In the genomic region with DNA sequence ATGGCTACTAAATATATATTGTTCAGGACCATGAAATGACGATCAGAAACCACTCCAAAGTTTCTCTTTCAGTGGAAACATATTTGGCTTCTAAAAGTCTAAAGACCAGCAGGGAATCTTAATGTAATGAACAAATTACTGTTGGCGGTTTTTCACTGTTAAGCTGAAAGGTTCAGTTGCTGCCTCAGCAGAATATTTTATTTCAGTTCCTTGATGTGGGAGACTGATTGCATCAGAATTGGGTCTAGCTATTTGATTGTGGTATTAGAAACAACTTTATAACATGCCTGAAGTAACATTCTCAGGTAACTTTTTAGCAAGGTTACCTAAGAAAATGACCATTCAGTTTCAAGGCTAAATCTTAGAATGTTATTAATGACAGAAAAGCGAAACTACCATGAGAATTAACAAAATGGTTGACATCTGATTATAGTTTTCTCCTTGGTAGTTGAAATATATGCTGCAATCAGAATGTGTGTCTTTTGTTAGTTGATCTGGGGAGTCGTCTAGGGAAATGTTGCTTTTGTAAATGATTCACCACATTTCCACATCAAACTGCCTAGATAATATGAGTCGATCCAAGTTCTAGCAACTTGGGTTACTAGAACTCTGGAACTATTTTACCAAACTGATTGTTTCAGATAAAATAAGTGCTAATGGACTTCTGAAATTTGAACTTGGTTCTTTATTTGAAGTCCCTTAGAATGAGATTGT, we compare ENCODE assay signal across 14 cellular contexts.
A peak's percentile ranks its signal among the peaks of the same experiment; 100 is the strongest.
DNase-seq lines count a peak whose midpoint lies in the region; ATAC-seq, FAIRE-seq and TF ChIP-seq lines count a peak whose summit lies in the region.
"Had no signal": no experiment of that assay in that cellular context is flagged by ENCODE, and none has a peak within 500 bp of the region (broad histone marks: within the 10 kb centered on the region; RNA-seq: fewer than 3 reads in every experiment).

No MANE protein-coding gene starts in this region.

- no peak overlapping the region for H3K9ac ChIP-seq in OCI-LY3 (ENCODE audit: low read length)
- no peak overlapping the region for H3K9ac ChIP-seq in H1 (replicated peaks in 1 of 4; ENCODE audit: extremely low read depth in 1 of 4, low read depth in 3 of 4, low read length in 3 of 4)
- peak overlapping the region; percentile 84 for H3K9ac ChIP-seq in mesenchymal stem cell (ENCODE audit: low read length)

- H4K91ac ChIP-seq in H1 (replicated peaks; ENCODE audit: insufficient read length, low read length) (no peak overlapping the region), mesenchymal stem cell (ENCODE audit: low read length) (no peak overlapping the region)

- H3K79me2 ChIP-seq in OCI-LY3 (ENCODE audit: low read length) (no peaks in the 10 kb centered on the region), H1 (ENCODE audit: control insufficient read depth in 1 of 2, insufficient read depth in 2 of 2, low read length in 2 of 2) (no peaks in the 10 kb centered on the region)

- TF ChIP-seq CTCF in OCI-LY3 (IDR thresholded peaks at IDR 0.05; ENCODE audit: low read depth, low read length) (no peak), H1 (IDR thresholded peaks at IDR 0.05; ENCODE audit: control extremely low read depth in 1 of 3, insufficient read depth in 1 of 3, low read depth in 1 of 3, low read length in 3 of 3) (no peak), Peyer's patch (IDR thresholded peaks at IDR 0.05) (no peak)

- no peak for TF ChIP-seq RAD21 in H1 (IDR thresholded peaks at IDR 0.05 in 1 of 2, conservative IDR thresholded peaks at IDR 0.05 in 1 of 2; ENCODE audit: low read depth in 2 of 2, low read length in 2 of 2)

- H2AFZ ChIP-seq in OCI-LY3 (ENCODE audit: low read depth, low read length) (peak overlapping the region; percentile 74), H1 (ENCODE audit: low read length) (no peak overlapping the region), mesenchymal stem cell (ENCODE audit: low read depth, low read length) (no peak overlapping the region)

- DNase-seq in EH (ENCODE audit: low read depth) = peak; percentile 65
- no peak for DNase-seq in H1 (ENCODE audit: low read depth in 1 of 2, low spot score in 2 of 2)
- DNase-seq in mesenchymal stem cell = no peak
- no peak for DNase-seq in Peyer's patch
- no peak for DNase-seq in posterior vena cava (ENCODE audit: low spot score)
- DNase-seq in stimulated activated CD4-positive, alpha-beta T cell treated with anti-CD3 and anti-CD28 coated beads, Interleukin-2, amount 100 ng/mL, for 24 hours = no peak
- DNase-seq: activated CD4-positive, alpha-beta memory T cell treated with anti-CD3 and anti-CD28 coated beads for 36 hours; activated effector memory CD4-positive, alpha-beta T cell treated with anti-CD3 and anti-CD28 coated beads, Interleukin-2, amount 50 U/mL, for 16 hours; Caco-2; NCI-H2171 had no signal

- H2BK20ac ChIP-seq in H1 (ENCODE audit: low read length) = 0 out of 2 replicates have a peak overlapping the region, but pooled peaks have one; percentile 43

- H3K9me3 ChIP-seq in OCI-LY3 (ENCODE audit: insufficient read depth, low read length) (no peaks in the 10 kb centered on the region), H1 (ENCODE audit: insufficient read depth in 2 of 2, low read depth in 1 of 2, low read length in 1 of 2) (0 out of 4 replicates have a peak, but pooled peaks cover 3% of the 10 kb centered on the region in 2 experiments), mesenchymal stem cell (ENCODE audit: control insufficient read depth, low read length) (peaks cover 5% of the 10 kb centered on the region), Peyer's patch (no peaks in the 10 kb centered on the region)
- H3K9me3 ChIP-seq: Caco-2 had no signal

- WGBS in H1 (ENCODE audit: extremely low coverage in 1 of 2, insufficient coverage in 1 of 2, insufficient read length in 1 of 2, insufficient replicate concordance in 2 of 2, low coverage in 1 of 2, low lambda C conversion rate in 2 of 2, missing lambda C conversion rate in 1 of 2), 2 experiments = 83% methylated on average over 5 of the region's 5 CpGs; no CpG with 5 or more reads in 1 of the 2 experiments
- whole genome bisulfite sequencing in mesenchymal stem cell = 100% methylated on average over 2 of the region's 5 CpGs

- H4K8ac ChIP-seq in H1 (ENCODE audit: extremely low read depth, insufficient read depth, low read length) (no peak overlapping the region), mesenchymal stem cell (ENCODE audit: low read length) (no peak overlapping the region)

- H3K27me3 ChIP-seq in OCI-LY3 (ENCODE audit: low read depth, low read length) (no peaks in the 10 kb centered on the region), H1 (replicated peaks in 1 of 4; ENCODE audit: control insufficient read depth in 3 of 4, extremely low read depth in 1 of 4, insufficient read depth in 3 of 4, low read length in 3 of 4) (no peaks in the 10 kb centered on the region), mesenchymal stem cell (ENCODE audit: control insufficient read depth in 1 of 2, insufficient read depth in 1 of 2, low read length in 2 of 2) (no peaks in the 10 kb centered on the region), Peyer's patch (no peaks in the 10 kb centered on the region)

- H2BK5ac ChIP-seq in H1 (ENCODE audit: low read depth, low read length) = no peak overlapping the region
- no peak overlapping the region for H2BK5ac ChIP-seq in mesenchymal stem cell (ENCODE audit: low read depth, low read length, poor library complexity, severe bottlenecking)

- POLR2A ChIA-PET in H1 (lab: Charles Lee; ENCODE audit: partially characterized antibody) = no interaction called here

- no peak for FAIRE-seq in H1 (lab: Jason Lieb, UNC)

- H3K23me2 ChIP-seq in H1 (ENCODE audit: low read depth, low read length) = no peaks in the 10 kb centered on the region

- no peaks in the 10 kb centered on the region for H3K79me1 ChIP-seq in H1 (ENCODE audit: low read depth, low read length)
- no peaks in the 10 kb centered on the region for H3K79me1 ChIP-seq in mesenchymal stem cell (replicated peaks; ENCODE audit: low read length, poor library complexity, severe bottlenecking)

- TF ChIP-seq EP300 in H1 (IDR thresholded peaks at IDR 0.05; ENCODE audit: borderline replicate concordance in 1 of 2, low read depth in 2 of 2, low read length in 2 of 2) = no peak

- H4K20me1 ChIP-seq in OCI-LY3 (ENCODE audit: insufficient read depth, low read length) (no peaks in the 10 kb centered on the region), H1 (replicated peaks in 1 of 2; ENCODE audit: control insufficient read depth in 1 of 2, insufficient read depth in 2 of 2, low read length in 2 of 2) (no peaks in the 10 kb centered on the region)

- H2BK15ac ChIP-seq in H1 (ENCODE audit: low read length) = no peak overlapping the region
- no peak overlapping the region for H2BK15ac ChIP-seq in mesenchymal stem cell (ENCODE audit: low read depth, poor library complexity, severe bottlenecking)

- H2BK12ac ChIP-seq in H1 (ENCODE audit: low read depth, low read length) = no peak overlapping the region
- no peak overlapping the region for H2BK12ac ChIP-seq in mesenchymal stem cell (ENCODE audit: low read length in 2 of 2)

- H3K4me1 ChIP-seq in OCI-LY3 (ENCODE audit: low read length) (peaks cover 28% of the 10 kb centered on the region), H1 (replicated peaks in 1 of 4; ENCODE audit: control insufficient read depth in 3 of 4, insufficient read depth in 4 of 4, low read length in 3 of 4) (no peaks in the 10 kb centered on the region), mesenchymal stem cell (ENCODE audit: control insufficient read depth, insufficient read depth, low read depth, low read length) (no peaks in the 10 kb centered on the region), Peyer's patch (no peaks in the 10 kb centered on the region)
- H3K4me1 ChIP-seq: Caco-2 had no signal

- no peak for TF ChIP-seq POLR2A in H1 (IDR thresholded peaks at IDR 0.05; ENCODE audit: control extremely low read depth in 1 of 2, low read depth in 2 of 2, low read length in 2 of 2)
- TF ChIP-seq POLR2A in Peyer's patch (IDR thresholded peaks at IDR 0.05) = no peak

- H3K14ac ChIP-seq in H1 (ENCODE audit: insufficient read length) (no peak overlapping the region), mesenchymal stem cell (ENCODE audit: low read length in 2 of 2) (no peak overlapping the region)

- H3K23ac ChIP-seq in H1 (ENCODE audit: insufficient read length) (no peak overlapping the region), mesenchymal stem cell (ENCODE audit: low read length in 2 of 2) (no peak overlapping the region)

- H3K4me2 ChIP-seq in OCI-LY3 (ENCODE audit: low read length) (peak overlapping the region; percentile 33), H1 (ENCODE audit: insufficient read depth in 1 of 2, low read depth in 2 of 2, low read length in 2 of 2) (no peak overlapping the region), mesenchymal stem cell (ENCODE audit: low read length, poor library complexity, severe bottlenecking) (no peak overlapping the region)

- no peak overlapping the region for H3K56ac ChIP-seq in H1 (replicated peaks; ENCODE audit: insufficient read length, low read depth, low read length)

- intact Hi-C loops in posterior vena cava (cut with DNase I) = no loop called here

- ATAC-seq in HG02981 (IDR thresholded peaks at IDR 0.05; ENCODE audit: unreplicated experiment) = no peak
- ATAC-seq: sciatic nerve had no signal

- H2AK5ac ChIP-seq in H1 (ENCODE audit: low read depth, low read length) (no peak overlapping the region), mesenchymal stem cell (ENCODE audit: low read length, severe bottlenecking) (no peak overlapping the region)

- H3K4me3 ChIP-seq in OCI-LY3 (ENCODE audit: low read length) = no peak overlapping the region
- H3K4me3 ChIP-seq in H1 (ENCODE audit: extremely low read depth in 1 of 4, insufficient read depth in 2 of 4, low read depth in 3 of 4, low read length in 4 of 4) = no peak overlapping the region
- H3K4me3 ChIP-seq in mesenchymal stem cell (ENCODE audit: insufficient read depth in 1 of 2, low read depth in 1 of 2, low read length in 2 of 2) = peak overlapping the region in 1 of 2 experiments; percentile 62
- no peak overlapping the region for H3K4me3 ChIP-seq in Peyer's patch

- CTCF ChIA-PET in H1 (lab: Charles Lee; ENCODE audit: partially characterized antibody) = no interaction called here

- H3K36me3 ChIP-seq in OCI-LY3 (replicated peaks; ENCODE audit: low read depth, low read length) (no peaks in the 10 kb centered on the region), H1 (ENCODE audit: control insufficient read depth in 2 of 4, insufficient read depth in 4 of 4, low read length in 3 of 4) (no peaks in the 10 kb centered on the region), mesenchymal stem cell (ENCODE audit: control insufficient read depth in 1 of 2, insufficient read depth in 2 of 2, low read depth in 1 of 2, low read length in 2 of 2) (peaks cover 0 to 42% of the 10 kb centered on the region in 2 experiments), Peyer's patch (no peaks in the 10 kb centered on the region)

- no peak overlapping the region for H3K4ac ChIP-seq in H1 (replicated peaks; ENCODE audit: insufficient read length, low read depth, low read length)
- H3K4ac ChIP-seq in mesenchymal stem cell (ENCODE audit: low read depth in 1 of 2, low read length in 2 of 2) = no peak overlapping the region

- H3K27ac ChIP-seq in OCI-LY3 (ENCODE audit: low read length) (no peak overlapping the region), H1 (ENCODE audit: low read depth, low read length) (no peak overlapping the region), mesenchymal stem cell (ENCODE audit: low read length, poor library complexity, severe bottlenecking) (peak overlapping the region; percentile 23), Peyer's patch (no peak overlapping the region)
- H3K27ac ChIP-seq: epithelial cell of prostate had no signal

- no peak overlapping the region for H4K5ac ChIP-seq in H1 (ENCODE audit: insufficient read length, low read depth, low read length)

- H3K18ac ChIP-seq in H1 (ENCODE audit: extremely low read depth, low read length) (no peak overlapping the region), mesenchymal stem cell (ENCODE audit: low read depth in 1 of 2, low read length in 2 of 2) (no peak overlapping the region)

- H2BK120ac ChIP-seq in H1 (replicated peaks; ENCODE audit: low read depth, low read length) (no peak overlapping the region), mesenchymal stem cell (ENCODE audit: low read depth, low read length) (no peak overlapping the region)
